Comparison of ENCODE assay signal across 19 cellular contexts in the genomic region with DNA sequence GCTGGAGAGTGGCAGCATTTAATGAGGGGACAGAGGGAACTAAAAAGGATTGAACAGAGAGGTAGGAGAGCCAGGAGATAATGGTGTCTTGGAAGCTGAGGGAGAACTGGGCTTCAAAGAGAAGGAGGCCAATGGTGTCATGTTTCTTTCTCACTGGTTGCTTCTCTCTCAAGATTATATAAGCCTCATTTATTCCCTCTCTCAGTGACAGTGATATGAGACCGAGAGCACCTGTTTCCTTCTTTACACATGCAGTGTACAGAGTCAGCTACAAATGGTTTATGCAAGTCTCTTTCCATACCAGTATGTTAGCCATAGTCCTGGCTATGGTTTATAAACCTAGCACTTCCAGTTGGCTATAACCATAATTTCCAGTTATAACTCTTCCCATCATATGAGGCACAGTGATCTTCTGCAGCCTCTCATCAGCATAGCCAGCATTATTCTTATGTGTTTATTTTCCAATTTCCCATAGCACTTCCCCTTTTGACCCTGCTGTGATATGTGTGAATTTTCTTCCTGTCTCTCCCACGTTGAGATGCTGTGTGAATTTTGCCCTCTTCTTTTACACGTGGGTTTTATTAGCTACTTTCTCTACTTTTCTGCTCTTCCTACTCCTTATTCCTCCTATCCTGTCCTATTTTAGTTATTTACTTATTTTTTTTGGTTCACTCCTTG.
"Had no signal": no experiment of that assay in that cellular context is flagged by ENCODE, and none has a peak within 500 bp of the region (broad histone marks: within the 10 kb centered on the region; RNA-seq: fewer than 3 reads in every experiment).

No MANE protein-coding gene starts in this region.

- H3K27me3 Mint-ChIP-seq: brain had no signal

- H3K9me3 Mint-ChIP-seq: activated naive CD4-positive, alpha-beta T cell treated with anti-CD3 and anti-CD28 coated beads, Interleukin-2, amount 50 U/mL, for 72 hours; activated T-cell treated with anti-CD3 and anti-CD28 coated beads, Interleukin-2, amount 50 U/mL, for 4 hours; brain; central memory CD8-positive, alpha-beta T cell; memory B cell had no signal

- H3K27ac ChIP-seq: heart right ventricle, left lung, ovary, tibial artery, vagina had no signal

- H3K4me1 Mint-ChIP-seq: brain; central memory CD8-positive, alpha-beta T cell; memory B cell had no signal

- H3K27me3 ChIP-seq: heart right ventricle, left lung, ovary, tibial artery, vagina had no signal

- H3K9me3 ChIP-seq: heart right ventricle, left lung, ovary, tibial artery, vagina had no signal

- H3K36me3 ChIP-seq: left lung, ovary, tibial artery, vagina had no signal

- H3K27ac Mint-ChIP-seq: activated naive CD4-positive, alpha-beta T cell treated with anti-CD3 and anti-CD28 coated beads, Interleukin-2, amount 50 U/mL, for 72 hours; brain; memory B cell had no signal

- ATAC-seq: activated naive CD4-positive, alpha-beta T cell treated with anti-CD3 and anti-CD28 coated beads, Interleukin-2, amount 50 U/mL, for 72 hours; activated T-cell treated with anti-CD3 and anti-CD28 coated beads, Interleukin-2, amount 50 U/mL, for 4 hours; heart right ventricle; left lung had no signal

- H3K4me3 Mint-ChIP-seq: activated T-cell treated with anti-CD3 and anti-CD28 coated beads, Interleukin-2, amount 50 U/mL, for 4 hours; brain; central memory CD8-positive, alpha-beta T cell; memory B cell had no signal

- DNase-seq: activated CD4-positive, alpha-beta T cell treated with anti-CD3 and anti-CD28 coated beads, Interleukin-2, amount 50 U/mL, for 48 hours; activated CD4-positive, CD25-positive, alpha-beta regulatory T cell treated with anti-CD3 and anti-CD28 coated beads, Interleukin-2, amount 50 U/mL, for 72 hours; activated effector memory CD4-positive, alpha-beta T cell treated with anti-CD3 and anti-CD28 coated beads, Interleukin-2, amount 50 U/mL, for 16 hours; activated T-cell treated with anti-CD3 and anti-CD28 coated beads, Interleukin-2, amount 50 U/mL, for 4 hours; amniotic stem cell; cortex of kidney; effector memory CD4-positive, alpha-beta T cell; heart right ventricle; islet precursor cell; left lung; ovary; retina; small intestine; tibial artery had no signal

- H3K36me3 Mint-ChIP-seq: activated naive CD4-positive, alpha-beta T cell treated with anti-CD3 and anti-CD28 coated beads, Interleukin-2, amount 50 U/mL, for 72 hours; memory B cell had no signal

- H3K4me3 ChIP-seq: heart right ventricle, left lung, ovary, tibial artery, vagina had no signal

- H3K4me1 ChIP-seq: tibial artery, vagina had no signal
